Comparison of ENCODE assay signal across 23 cellular contexts in genomic region chr15:51938286-51938685, GRCh38.
"Had no signal": no experiment of that assay in that cellular context is flagged by ENCODE, and none has a peak within 500 bp of the region (broad histone marks: within the 10 kb centered on the region; RNA-seq: fewer than 3 reads in every experiment).

No MANE protein-coding gene starts in this region.

- H3K4me2 ChIP-seq: smooth muscle cell had no signal

- H3K4me1 ChIP-seq: body of pancreas, right lobe of liver had no signal

- H3K27ac Mint-ChIP-seq: activated B cell treated with CpG ODN at 0.5 μM for 24 hours; activated CD4-positive, alpha-beta T cell treated with anti-CD3 and anti-CD28 coated beads, Interleukin-2, amount 10 ng/mL, durations not matched to agents 24 days and 14 days; activated CD8-positive, alpha-beta T cell treated with anti-CD3 and anti-CD28 coated beads for 36 hours; activated naive CD8-positive, alpha-beta T cell treated with anti-CD3 and anti-CD28 coated beads, Interleukin-2, amount 10 ng/mL, durations not matched to agents 7 days and 5 days; activated T-helper 1 cell treated with anti-CD3 and anti-CD28 coated beads, Interleukin-12 subunit alpha, Interleukin-12 subunit beta, Interleukin-2, Interleukin-4 antibody, amounts not matched to agents 30 ng/mL and 10 ng/mL and 1 ng/mL, durations not matched to agents 14 hours and 24 hours and 36 hours; endodermal cell; natural killer cell; stimulated activated effector memory CD8-positive, alpha-beta T cell treated with anti-CD3 and anti-CD28 coated beads, Interleukin-12 subunit alpha, Interleukin-12 subunit beta, amount 100 ng/mL, for 72 hours; T-helper 2 cell treated with Interferon-gamma antibody and Interleukin-4, amounts not matched to agents 5 μg/mL and 100 μg/mL, for 36 hours had no signal

- FAIRE-seq: colon, TTC549 had no signal

- ATAC-seq: activated CD8-positive, alpha-beta T cell treated with anti-CD3 and anti-CD28 coated beads for 36 hours; body of pancreas; heart right ventricle; natural killer cell; right lobe of liver; stimulated activated effector memory CD8-positive, alpha-beta T cell treated with anti-CD3 and anti-CD28 coated beads, Interleukin-12 subunit alpha, Interleukin-12 subunit beta, amount 100 ng/mL, for 72 hours had no signal

- DNase-seq: activated B cell treated with CpG ODN at 0.5 μM for 24 hours; activated CD4-positive, alpha-beta T cell treated with anti-CD3 and anti-CD28 coated beads, Interleukin-2, amount 10 ng/mL, durations not matched to agents 24 days and 14 days; activated CD8-positive, alpha-beta T cell treated with anti-CD3 and anti-CD28 coated beads for 36 hours; activated gamma-delta T cell treated with Interleukin-2 at 50 U/mL for 16 hours; activated naive CD8-positive, alpha-beta T cell treated with anti-CD3 and anti-CD28 coated beads, Interleukin-2, amount 10 ng/mL, durations not matched to agents 7 days and 5 days; body of pancreas; central memory CD4-positive, alpha-beta T cell; endodermal cell; heart right ventricle; kidney glomerular epithelial cell; natural killer cell; ovary; right lobe of liver; stimulated activated CD4-positive, alpha-beta T cell treated with anti-CD3 and anti-CD28 coated beads, Interleukin-4, amount 100 ng/mL, for 24 hours had no signal

- H3K27me3 ChIP-seq: body of pancreas, esophagus muscularis mucosa, heart right ventricle, ovary, right lobe of liver had no signal

- H3K9me3 Mint-ChIP-seq: activated B cell treated with CpG ODN at 0.5 μM for 24 hours; activated CD4-positive, alpha-beta T cell treated with anti-CD3 and anti-CD28 coated beads, Interleukin-2, amount 10 ng/mL, durations not matched to agents 24 days and 14 days; activated CD8-positive, alpha-beta T cell treated with anti-CD3 and anti-CD28 coated beads for 36 hours; activated naive CD8-positive, alpha-beta T cell treated with anti-CD3 and anti-CD28 coated beads, Interleukin-2, amount 10 ng/mL, durations not matched to agents 7 days and 5 days; activated T-helper 1 cell treated with anti-CD3 and anti-CD28 coated beads, Interleukin-12 subunit alpha, Interleukin-12 subunit beta, Interleukin-2, Interleukin-4 antibody, amounts not matched to agents 30 ng/mL and 10 ng/mL and 1 ng/mL, durations not matched to agents 14 hours and 24 hours and 36 hours; endodermal cell; natural killer cell; stimulated activated effector memory CD8-positive, alpha-beta T cell treated with anti-CD3 and anti-CD28 coated beads, Interleukin-12 subunit alpha, Interleukin-12 subunit beta, amount 100 ng/mL, for 72 hours; T-helper 2 cell treated with Interferon-gamma antibody and Interleukin-4, amounts not matched to agents 5 μg/mL and 100 μg/mL, for 36 hours had no signal

- H3K4me3 ChIP-seq: body of pancreas, esophagus muscularis mucosa, heart right ventricle, ovary, right lobe of liver, SK-N-MC, smooth muscle cell, thoracic aorta had no signal

- H3K9me3 ChIP-seq: body of pancreas, esophagus muscularis mucosa, heart right ventricle, ovary, right lobe of liver, thoracic aorta had no signal

- H3K27ac ChIP-seq: body of pancreas, esophagus muscularis mucosa, heart right ventricle, ovary, right lobe of liver, SK-N-MC, thoracic aorta had no signal

- H3K4me3 Mint-ChIP-seq: activated B cell treated with CpG ODN at 0.5 μM for 24 hours; activated CD4-positive, alpha-beta T cell treated with anti-CD3 and anti-CD28 coated beads, Interleukin-2, amount 10 ng/mL, durations not matched to agents 24 days and 14 days; activated CD8-positive, alpha-beta T cell treated with anti-CD3 and anti-CD28 coated beads for 36 hours; activated naive CD8-positive, alpha-beta T cell treated with anti-CD3 and anti-CD28 coated beads, Interleukin-2, amount 10 ng/mL, durations not matched to agents 7 days and 5 days; activated T-helper 1 cell treated with anti-CD3 and anti-CD28 coated beads, Interleukin-12 subunit alpha, Interleukin-12 subunit beta, Interleukin-2, Interleukin-4 antibody, amounts not matched to agents 30 ng/mL and 10 ng/mL and 1 ng/mL, durations not matched to agents 14 hours and 24 hours and 36 hours; endodermal cell; natural killer cell; stimulated activated effector memory CD8-positive, alpha-beta T cell treated with anti-CD3 and anti-CD28 coated beads, Interleukin-12 subunit alpha, Interleukin-12 subunit beta, amount 100 ng/mL, for 72 hours; T-helper 2 cell treated with Interferon-gamma antibody and Interleukin-4, amounts not matched to agents 5 μg/mL and 100 μg/mL, for 36 hours had no signal

- H3K36me3 ChIP-seq: ovary had no signal

- H3K27me3 Mint-ChIP-seq: activated B cell treated with CpG ODN at 0.5 μM for 24 hours; activated CD4-positive, alpha-beta T cell treated with anti-CD3 and anti-CD28 coated beads, Interleukin-2, amount 10 ng/mL, durations not matched to agents 24 days and 14 days; activated CD8-positive, alpha-beta T cell treated with anti-CD3 and anti-CD28 coated beads for 36 hours; activated naive CD8-positive, alpha-beta T cell treated with anti-CD3 and anti-CD28 coated beads, Interleukin-2, amount 10 ng/mL, durations not matched to agents 7 days and 5 days had no signal
